In genomic region chr11:121035823-121036222, GRCh38 we compare ENCODE assay signal across 16 cellular contexts. TPM values are rescaled to one million over a fixed set of nuclear protein-coding genes. Genes with fewer than 3 reads are reported as not detected.
DNase-seq lines count a peak whose midpoint lies in the region; ATAC-seq, FAIRE-seq and TF ChIP-seq lines count a peak whose summit lies in the region.
"Had no signal": no experiment of that assay in that cellular context is flagged by ENCODE, and none has a peak within 500 bp of the region (broad histone marks: within the 10 kb centered on the region; RNA-seq: fewer than 3 reads in every experiment).

No MANE protein-coding gene starts in this region.

- no peak overlapping the region for H2BK15ac ChIP-seq in IMR-90 (ENCODE audit: low read depth, low read length)

- H2AK9ac ChIP-seq in IMR-90 (replicated peaks; ENCODE audit: low read depth, low read length, poor library complexity): no peak overlapping the region

- in situ Hi-C loops in HepG2 (cut with HindIII; ENCODE audit: extremely low pct_ligation_motif_present, low pct_unique_long_range_greater_than_20kb): no loop called here
- in situ Hi-C loops in IMR-90 (cut with MboI; ENCODE audit: low sequenced_read_pairs): no loop called here

- no peaks in the 10 kb centered on the region for H3K27me3 Mint-ChIP-seq in stimulated activated naive CD8-positive, alpha-beta T cell treated with anti-CD3 and anti-CD28 coated beads, Interleukin-15, amount 100 ng/mL, for 72 hours
- H3K27me3 Mint-ChIP-seq: activated CD4-positive, alpha-beta T cell treated with anti-CD3 and anti-CD28 coated beads, Interleukin-2, amount 10 ng/mL, durations not matched to agents 7 days and 5 days; central memory CD8-positive, alpha-beta T cell had no signal

- DNase-seq in HepG2 (ENCODE audit: low spot score): no peak
- no peak for DNase-seq in IMR-90
- peak; percentile 51 for DNase-seq in astrocyte of the hippocampus (ENCODE audit: low read depth, low spot score)
- DNase-seq in stimulated activated naive CD8-positive, alpha-beta T cell treated with anti-CD3 and anti-CD28 coated beads, Interleukin-15, amount 100 ng/mL, for 72 hours: peak in 1 of 2 donors; percentile 17
- DNase-seq in breast epithelium (ENCODE audit: low spot score in 2 of 2): no peak
- no peak for DNase-seq in GM10266 (ENCODE audit: extremely low spot score)
- no peak for DNase-seq in testis
- DNase-seq: activated CD4-positive, alpha-beta T cell treated with anti-CD3 and anti-CD28 coated beads, Interleukin-2, amount 10 ng/mL, durations not matched to agents 7 days and 5 days; activated gamma-delta T cell treated with Interleukin-2 at 50 U/mL for 16 hours; KG1; kidney; PC-9; SW 1271; thyroid gland had no signal

- BruUV-seq in HepG2 (replicated peaks; lab: Mats Ljungman, UMichigan) (no TSS peak), IMR-90 (replicated peaks; lab: Mats Ljungman, UMichigan) (no TSS peak)

- H3K4me2 ChIP-seq in HepG2 (ENCODE audit: low read depth, low read length) (no peak overlapping the region), IMR-90 (ENCODE audit: low read depth, low read length) (no peak overlapping the region)
- H3K4me2 ChIP-seq: PC-9 had no signal

- peaks cover 24 to 31% of the 10 kb centered on the region in 2 experiments for H3K79me1 ChIP-seq in IMR-90 (ENCODE audit: low read depth in 1 of 2, low read length in 2 of 2)

- H3K27ac ChIP-seq in liver (ENCODE audit: low read depth in 1 of 2, low read length in 2 of 2) (peak overlapping the region; percentile 62 to 68), HepG2 (ENCODE audit: extremely low read length, insufficient read depth, low read length) (no peak overlapping the region), IMR-90 (ENCODE audit: insufficient read depth, low read length) (no peak overlapping the region), breast epithelium (no peak overlapping the region), testis (no peak overlapping the region)
- H3K27ac ChIP-seq: PC-9, thyroid gland had no signal

- no peak overlapping the region for H3K4ac ChIP-seq in IMR-90 (ENCODE audit: low read depth, low read length)

- H3K18ac ChIP-seq in IMR-90 (ENCODE audit: low read depth, low read length): no peak overlapping the region

- no peak for TF ChIP-seq EP300 in HepG2 (IDR thresholded peaks at IDR 0.05; ENCODE audit: low read depth in 2 of 2, low read length in 2 of 2)
- TF ChIP-seq EP300 in HepG2 (CRISPR knock-in tag; IDR thresholded peaks at IDR 0.05; ENCODE audit: borderline replicate concordance): no peak

- no peaks in the 10 kb centered on the region for H3K36me3 ChIP-seq in liver (ENCODE audit: control insufficient read depth in 4 of 4, insufficient read depth in 3 of 4, low read depth in 1 of 4, low read length in 3 of 4)
- H3K36me3 ChIP-seq in HepG2 (replicated peaks in 1 of 2; ENCODE audit: control insufficient read depth in 1 of 2, insufficient read depth in 2 of 2, low read length in 2 of 2): no peaks in the 10 kb centered on the region
- H3K36me3 ChIP-seq in IMR-90 (ENCODE audit: control insufficient read depth, insufficient read depth, low read length): no peaks in the 10 kb centered on the region
- no peaks in the 10 kb centered on the region for H3K36me3 ChIP-seq in breast epithelium
- H3K36me3 ChIP-seq in testis (ENCODE audit: low read depth, missing control alignments): no peaks in the 10 kb centered on the region
- H3K36me3 ChIP-seq: thyroid gland had no signal

- no peak overlapping the region for H3K23ac ChIP-seq in IMR-90 (ENCODE audit: low read depth, low read length)

- no peak overlapping the region for H3K4me3 ChIP-seq in liver (ENCODE audit: low read depth in 1 of 3, low read length in 3 of 3)
- H3K4me3 ChIP-seq in HepG2 (replicated peaks in 1 of 3; ENCODE audit: insufficient read depth in 1 of 3, low read depth in 2 of 3, low read length in 3 of 3): no peak overlapping the region
- no peak overlapping the region for H3K4me3 ChIP-seq in IMR-90 (ENCODE audit: insufficient read depth, low read depth, low read length)
- H3K4me3 ChIP-seq in breast epithelium: no peak overlapping the region
- no peak overlapping the region for H3K4me3 ChIP-seq in testis
- H3K4me3 ChIP-seq: PC-9, thyroid gland had no signal

- ATAC-seq in HepG2: no peak
- peak; percentile 49 for ATAC-seq in IMR-90 (ENCODE audit: low read depth)
- ATAC-seq in stimulated activated naive CD8-positive, alpha-beta T cell treated with anti-CD3 and anti-CD28 coated beads, Interleukin-15, amount 100 ng/mL, for 72 hours: peak; percentile 71

- peaks cover 7 to 66% (median 39%) of the 10 kb centered on the region in 4 donors for H3K4me1 ChIP-seq in liver (ENCODE audit: control insufficient read depth in 4 of 4, insufficient read depth in 4 of 4, low read length in 3 of 4)
- H3K4me1 ChIP-seq in HepG2 (ENCODE audit: insufficient read depth, low read length): peaks cover 47% of the 10 kb centered on the region
- 0 out of 2 replicates have a peak, but pooled peaks cover 1% of the 10 kb centered on the region for H3K4me1 ChIP-seq in IMR-90 (ENCODE audit: control insufficient read depth, insufficient read depth, low read length)
- no peaks in the 10 kb centered on the region for H3K4me1 ChIP-seq in breast epithelium
- H3K4me1 ChIP-seq in testis: no peaks in the 10 kb centered on the region
- H3K4me1 ChIP-seq: thyroid gland had no signal

- H3K4me1 Mint-ChIP-seq in stimulated activated naive CD8-positive, alpha-beta T cell treated with anti-CD3 and anti-CD28 coated beads, Interleukin-15, amount 100 ng/mL, for 72 hours: peaks cover 28% of the 10 kb centered on the region

- TF ChIP-seq RAD21 in liver (IDR thresholded peaks at IDR 0.05) (no peak), HepG2 (CRISPR knock-in tag; IDR thresholded peaks at IDR 0.05) (no peak), IMR-90 (IDR thresholded peaks at IDR 0.05; ENCODE audit: low read length) (no peak)

- FAIRE-seq in HepG2 (lab: Jason Lieb, UNC): no peak
- FAIRE-seq: kidney had no signal

- H3K9me3 ChIP-seq in liver (ENCODE audit: control insufficient read depth in 4 of 4, low read length in 3 of 4) (no peaks in the 10 kb centered on the region), HepG2 (ENCODE audit: low read length) (no peaks in the 10 kb centered on the region), IMR-90 (ENCODE audit: control insufficient read depth, insufficient read depth, low read length) (no peaks in the 10 kb centered on the region), breast epithelium (no peaks in the 10 kb centered on the region), testis (no peaks in the 10 kb centered on the region)
- H3K9me3 ChIP-seq: thyroid gland had no signal

- no peak overlapping the region for H2BK120ac ChIP-seq in IMR-90 (ENCODE audit: low read depth, low read length)

- H2AFZ ChIP-seq in HepG2 (ENCODE audit: low read length) (no peak overlapping the region), IMR-90 (replicated peaks; ENCODE audit: low read length, poor library complexity) (no peak overlapping the region)
- H2AFZ ChIP-seq: PC-9 had no signal

- H3K27ac Mint-ChIP-seq in stimulated activated naive CD8-positive, alpha-beta T cell treated with anti-CD3 and anti-CD28 coated beads, Interleukin-15, amount 100 ng/mL, for 72 hours: peak overlapping the region in 1 of 2 donors; percentile 33
- H3K27ac Mint-ChIP-seq: activated CD4-positive, alpha-beta T cell treated with anti-CD3 and anti-CD28 coated beads, Interleukin-2, amount 10 ng/mL, durations not matched to agents 7 days and 5 days had no signal

- H2BK5ac ChIP-seq in IMR-90 (ENCODE audit: low read depth, low read length, poor library complexity, severe bottlenecking): no peak overlapping the region

- H2AK5ac ChIP-seq in IMR-90 (ENCODE audit: low read depth, low read length): no peak overlapping the region

- H3K9me1 ChIP-seq in IMR-90 (ENCODE audit: insufficient read depth, low read length): peaks cover 3% of the 10 kb centered on the region; the same call in 1 of the 2 replicates

- H4K8ac ChIP-seq in IMR-90 (ENCODE audit: low read depth in 2 of 2, low read length in 2 of 2): no peak overlapping the region

- H3K79me2 ChIP-seq in HepG2 (ENCODE audit: insufficient read depth, low read length): no peaks in the 10 kb centered on the region

- no peak overlapping the region for H3K56ac ChIP-seq in IMR-90 (ENCODE audit: extremely low read depth, insufficient read depth, low read length)

- H4K20me1 ChIP-seq in HepG2 (ENCODE audit: insufficient read depth, low read length) (no peaks in the 10 kb centered on the region; the same call in 1 of the 2 replicates), IMR-90 (ENCODE audit: insufficient read depth, low read length) (peaks cover 8% of the 10 kb centered on the region; the same call in 1 of the 2 replicates)

- TF ChIP-seq POLR2A in HepG2 (IDR thresholded peaks at IDR 0.05; ENCODE audit: insufficient read depth in 1 of 2, low read depth in 2 of 2, low read length in 2 of 2) (no peak), IMR-90 (IDR thresholded peaks at IDR 0.05; ENCODE audit: low read depth, low read length) (no peak), breast epithelium (IDR thresholded peaks at IDR 0.05) (no peak), testis (IDR thresholded peaks at IDR 0.05) (no peak)

- 61% methylated on average over 3 of the region's 3 CpGs for WGBS in liver
- WGBS in HepG2 (ENCODE audit: low lambda C conversion rate): 85% methylated on average over 3 of the region's 3 CpGs
- WGBS in IMR-90 (ENCODE audit: extremely low coverage in 2 of 2, insufficient read length in 1 of 2), 2 experiments: no CpG with 5 or more reads among the region's 3 CpGs
- 72 to 82% methylated on average over 3 of the region's 3 CpGs for WGBS in testis, 2 donors

- TF ChIP-seq CTCF in liver (IDR thresholded peaks at IDR 0.05; ENCODE audit: low read depth, low read length, missing input control) (no peak), HepG2 (CRISPR knock-in tag; IDR thresholded peaks at IDR 0.05) (no peak), IMR-90 (conservative IDR thresholded peaks at IDR 0.05; ENCODE audit: low read depth, low read length) (no peak), breast epithelium (IDR thresholded peaks at IDR 0.05) (no peak), GM10266 (IDR thresholded peaks at IDR 0.05; ENCODE audit: control insufficient read depth, insufficient read depth, low read depth, missing control alignments) (no peak), testis (IDR thresholded peaks at IDR 0.05) (no peak)

- H2BK20ac ChIP-seq in IMR-90 (ENCODE audit: low read depth, low read length): no peak overlapping the region

- CTCF ChIA-PET in HepG2 (lab: Yijun Ruan, JAX; ENCODE audit: low intra/inter-chr PET ratio, low total read pairs): no interaction called here
- CTCF ChIA-PET in IMR-90 (lab: Yijun Ruan, JAX): interaction anchor here (1.0 kb wide), 1 partner anchor 9 kb away, joined by 4 read pairs; no protein-coding TSS in a partner anchor

- intact Hi-C loops in HepG2 (cut with micrococcal nuclease; ENCODE audit: unreplicated experiment) (loop anchor here (5.0 kb wide), 1 partner anchor 36 kb away; no protein-coding TSS in a partner anchor), IMR-90 (cut with micrococcal nuclease) (no loop called here), breast epithelium (cut with DNase I; ENCODE audit: low total_unique reads) (no loop called here), testis (cut with DNase I; ENCODE audit: low total_unique reads) (no loop called here)

- no peak overlapping the region for H3K14ac ChIP-seq in IMR-90 (replicated peaks; ENCODE audit: low read depth, low read length)

- dilution Hi-C loops in IMR-90 (cut with HindIII; ENCODE audit: low sequenced_read_pairs, unreplicated experiment): no loop called here

- H4K91ac ChIP-seq in IMR-90 (ENCODE audit: insufficient read depth, low read depth, low read length): no peak overlapping the region

- peak overlapping the region in 1 of 2 donors; percentile 22 for H3K4me3 Mint-ChIP-seq in stimulated activated naive CD8-positive, alpha-beta T cell treated with anti-CD3 and anti-CD28 coated beads, Interleukin-15, amount 100 ng/mL, for 72 hours
- H3K4me3 Mint-ChIP-seq: activated CD4-positive, alpha-beta T cell treated with anti-CD3 and anti-CD28 coated beads, Interleukin-2, amount 10 ng/mL, durations not matched to agents 7 days and 5 days; central memory CD8-positive, alpha-beta T cell had no signal

- H3K9me3 Mint-ChIP-seq in stimulated activated naive CD8-positive, alpha-beta T cell treated with anti-CD3 and anti-CD28 coated beads, Interleukin-15, amount 100 ng/mL, for 72 hours: no peaks in the 10 kb centered on the region
- H3K9me3 Mint-ChIP-seq: activated CD4-positive, alpha-beta T cell treated with anti-CD3 and anti-CD28 coated beads, Interleukin-2, amount 10 ng/mL, durations not matched to agents 7 days and 5 days; central memory CD8-positive, alpha-beta T cell had no signal

- no peak overlapping the region for H3K9ac ChIP-seq in liver (ENCODE audit: low read depth in 1 of 2, low read length in 2 of 2)
- H3K9ac ChIP-seq in HepG2 (ENCODE audit: insufficient read depth, low read depth, low read length): no peak overlapping the region
- no peak overlapping the region for H3K9ac ChIP-seq in IMR-90 (ENCODE audit: low read depth, low read length)

- no peak overlapping the region for H4K5ac ChIP-seq in IMR-90 (ENCODE audit: low read depth, low read length)

- H3K27me3 ChIP-seq in liver (ENCODE audit: control insufficient read depth in 4 of 4, insufficient read depth in 4 of 4, low read length in 3 of 4) (no peaks in the 10 kb centered on the region), HepG2 (ENCODE audit: control insufficient read depth in 1 of 2, insufficient read depth in 2 of 2, low read length in 2 of 2) (no peaks in the 10 kb centered on the region), IMR-90 (ENCODE audit: control insufficient read depth, insufficient read depth, low read length) (no peaks in the 10 kb centered on the region), breast epithelium (no peaks in the 10 kb centered on the region), testis (no peaks in the 10 kb centered on the region)
- H3K27me3 ChIP-seq: thyroid gland had no signal

- POLR2A ChIA-PET in HepG2 (lab: Yijun Ruan, JAX) (interaction anchor here (2.0 kb wide), 1 partner anchor 11 kb away, joined by 11 read pairs; the partner anchor contains the start of gene TBCEL), IMR-90 (lab: Charles Lee; ENCODE audit: unreplicated experiment) (no interaction called here)

RNA-seq across cellular contexts. Expression of gene TBCEL, which starts 11.9 kb away (rescaled TPM):
- 10 to 100 TPM; 25.9 to 41.3 TPM for total RNA-seq in liver
- polyA plus RNA-seq in liver: 1 to 10 TPM; 6.7 to 9.0 TPM
- 12.5 and 12.8 TPM in 2 replicates for total RNA-seq in HepG2 (2016; rRNA removed; fragmentation: Illumina TruSeq; extraction: Trizol)
- total RNA-seq in HepG2 (2016; cell fraction: cytosol; rRNA removed; fragmentation: Illumina TruSeq; extraction: Trizol; ENCODE audit: low read depth): 33.1 and 42.8 TPM in 2 replicates
- total RNA-seq in HepG2 (2016; cell fraction: insoluble cytoplasmic fraction; rRNA removed; fragmentation: Illumina TruSeq; extraction: Trizol): 11.9 and 13.3 TPM in 2 replicates
- total RNA-seq in HepG2 (2016; cell fraction: membrane; rRNA removed; fragmentation: Illumina TruSeq; extraction: Trizol): 26.5 and 32.1 TPM in 2 replicates
- total RNA-seq in HepG2 (2016; cell fraction: nucleus; rRNA removed; fragmentation: Illumina TruSeq; extraction: Trizol): 15.5 and 16.2 TPM in 2 replicates
- 5.3 and 6.1 TPM in 2 replicates for polyA plus RNA-seq in HepG2 (2011; rRNA removed)
- 2.4 and 3.4 TPM in 2 replicates for polyA plus RNA-seq in HepG2 (2011; cell fraction: cytosol; rRNA removed)
- 7.1 and 10.7 TPM in 2 replicates for polyA plus RNA-seq in HepG2 (2011; cell fraction: nucleus; rRNA removed)
- 4.4 and 5.6 TPM in 2 replicates for polyA plus RNA-seq in HepG2 (2012)
- polyA plus RNA-seq in HepG2 (2016; cell fraction: cytosol; fragmentation: Illumina TruSeq; extraction: Trizol; ENCODE audit: low read depth): 0.63 and 0.92 TPM in 2 replicates
- polyA plus RNA-seq in HepG2 (2016; cell fraction: insoluble cytoplasmic fraction; fragmentation: Illumina TruSeq; extraction: Trizol; ENCODE audit: low read depth): 9.6 and 11.1 TPM in 2 replicates
- 3.2 and 4.1 TPM in 2 replicates for polyA plus RNA-seq in HepG2 (2016; cell fraction: membrane; fragmentation: Illumina TruSeq; extraction: Trizol; ENCODE audit: low read depth)
- polyA plus RNA-seq in HepG2 (2016; cell fraction: nucleus; fragmentation: Illumina TruSeq; extraction: Trizol; ENCODE audit: insufficient read depth, low read depth): 11.5 and 13.9 TPM in 2 replicates
- polyA minus RNA-seq in HepG2 (2011; rRNA and poly(A)+ RNA removed; ENCODE audit: low replicate concordance): 7.2 and 7.5 TPM in 2 replicates
- polyA minus RNA-seq in HepG2 (2011; cell fraction: cytosol; rRNA and poly(A)+ RNA removed): 9.1 and 12.5 TPM in 2 replicates
- 48.6 and 49.1 TPM in 2 replicates for polyA minus RNA-seq in HepG2 (2011; cell fraction: nucleus; rRNA and poly(A)+ RNA removed)
- 21.0 and 22.2 TPM in 2 replicates for total RNA-seq in IMR-90 (2012; rRNA removed)
- 4.0 and 7.1 TPM in 2 replicates for polyA plus RNA-seq in IMR-90 (2012; rRNA removed)
- 0.82 and 1.1 TPM in 2 replicates for polyA plus RNA-seq in IMR-90 (2012; cell fraction: cytosol; rRNA removed)
- polyA plus RNA-seq in IMR-90 (2012; cell fraction: nucleus; rRNA removed; ENCODE audit: low replicate concordance): 0.98 and 16.5 TPM in 2 replicates
- total RNA-seq in breast epithelium: 10 to 100 TPM; 16.0 to 31.8 (median 26.9) TPM
- 10 to 100 TPM; 42.7 to 42.9 TPM for total RNA-seq in testis
- polyA plus RNA-seq in testis (ENCODE audit: insufficient read depth, low read depth, low replicate concordance): 38.2 TPM

Comparison
In these comparisons a context has a peak if more than half of its experiments do, and no peak if none do; other contexts are left out.
1. H3K27ac ChIP-seq: peak in liver (2 of 2); none in HepG2 (single experiment), IMR-90 (single experiment), breast epithelium (0 of 2) and testis (0 of 2).